In genomic region chr12:132246997-132247717, GRCh38 we compare ENCODE assay signal across 22 cellular contexts.
DNase-seq lines count a peak whose midpoint lies in the region; ATAC-seq and TF ChIP-seq lines count a peak whose summit lies in the region.
"Had no signal": no experiment of that assay in that cellular context is flagged by ENCODE, and none has a peak within 500 bp of the region (broad histone marks: within the 10 kb centered on the region; RNA-seq: fewer than 3 reads in every experiment).

No MANE protein-coding gene starts in this region.

- no peaks in the 10 kb centered on the region for H3K9me3 ChIP-seq in left ventricle myocardium inferior (replicated peaks)
- no peaks in the 10 kb centered on the region for H3K9me3 ChIP-seq in RWPE2 (ENCODE audit: severe bottlenecking)
- H3K9me3 ChIP-seq in neural cell (ENCODE audit: low read length): no peaks in the 10 kb centered on the region
- H3K9me3 ChIP-seq in aorta (ENCODE audit: control insufficient read depth, low read length): no peaks in the 10 kb centered on the region
- H3K9me3 ChIP-seq in hepatocyte (ENCODE audit: low read depth): no peaks in the 10 kb centered on the region
- H3K9me3 ChIP-seq: HAP-1 had no signal

- H3K36me3 ChIP-seq in left ventricle myocardium inferior (no peaks in the 10 kb centered on the region), RWPE2 (ENCODE audit: low read depth) (no peaks in the 10 kb centered on the region), neural cell (ENCODE audit: insufficient read depth, low read length) (no peaks in the 10 kb centered on the region), aorta (ENCODE audit: control insufficient read depth in 1 of 2, insufficient read depth in 2 of 2, low read length in 1 of 2) (no peaks in the 10 kb centered on the region), hepatocyte (replicated peaks; ENCODE audit: insufficient read depth, low read depth) (no peaks in the 10 kb centered on the region)
- H3K36me3 ChIP-seq: HAP-1 had no signal

- no peaks in the 10 kb centered on the region for H3K9me2 ChIP-seq in neural cell (ENCODE audit: insufficient read depth, low read length)
- H3K9me2 ChIP-seq in hepatocyte (replicated peaks; ENCODE audit: insufficient read depth): no peaks in the 10 kb centered on the region

- H3K9ac ChIP-seq in neural cell (ENCODE audit: low read length): peak overlapping the region; percentile 34

- intact Hi-C loops in left cardiac atrium (cut with DNase I) (no loop called here), left ventricle myocardium inferior (cut with micrococcal nuclease) (no loop called here), aorta (cut with DNase I) (no loop called here)

- H4K20me1 ChIP-seq in neural cell (ENCODE audit: insufficient read depth): no peaks in the 10 kb centered on the region
- H4K20me1 ChIP-seq in hepatocyte (ENCODE audit: insufficient read depth, poor library complexity, severe bottlenecking): no peaks in the 10 kb centered on the region

- H2AFZ ChIP-seq in neural cell (ENCODE audit: low read depth, low read length) (no peak overlapping the region), hepatocyte (no peak overlapping the region)

- WGBS in aorta, 2 donors: 84 to 86% methylated on average over 27 of the region's 27 CpGs
- 91% methylated on average over 17 of the region's 27 CpGs for WGBS in hepatocyte (ENCODE audit: low lambda C conversion rate, missing lambda C conversion rate)

- H3K4me1 ChIP-seq in left ventricle myocardium inferior: no peaks in the 10 kb centered on the region
- H3K4me1 ChIP-seq in RWPE2 (ENCODE audit: insufficient read depth, poor library complexity, severe bottlenecking): no peaks in the 10 kb centered on the region
- H3K4me1 ChIP-seq in aorta (ENCODE audit: control insufficient read depth in 1 of 2, insufficient read depth in 2 of 2, low read length in 2 of 2): no peaks in the 10 kb centered on the region
- no peaks in the 10 kb centered on the region for H3K4me1 ChIP-seq in hepatocyte (ENCODE audit: insufficient read depth)
- H3K4me1 ChIP-seq: HAP-1 had no signal

- H3K4me3 ChIP-seq in left ventricle myocardium inferior (no peak overlapping the region), RWPE2 (ENCODE audit: severe bottlenecking) (no peak overlapping the region), neural cell (ENCODE audit: low read length) (no peak overlapping the region), aorta (ENCODE audit: low read length in 2 of 2) (no peak overlapping the region), hepatocyte (no peak overlapping the region)
- H3K4me3 ChIP-seq: HAP-1 had no signal

- no peak for TF ChIP-seq RAD21 in neural cell (conservative IDR thresholded peaks at IDR 0.05)

- H3F3A ChIP-seq in neural cell (ENCODE audit: insufficient read depth, low read length, poor library complexity, severe bottlenecking): peaks cover 8% of the 10 kb centered on the region

- peak; percentile 1 for DNase-seq in left cardiac atrium
- no peak for DNase-seq in left ventricle myocardium inferior
- DNase-seq in RWPE2 (ENCODE audit: low spot score): peak; percentile 35
- DNase-seq in aorta: peak; percentile 6 to 55
- no peak for DNase-seq in hepatocyte (ENCODE audit: low spot score)
- DNase-seq: CD4-positive, alpha-beta memory T cell; COR-L47; DMS53; GOT3; HFFc6; KBM-7; MV-4-11; NCI-H1105; NCI-H146; NCI-H1930; NCI-H2107; NCI-H524; NCI-H774; SHP77 had no signal

- no peak overlapping the region for H3K4me2 ChIP-seq in neural cell (ENCODE audit: low read length)
- no peak overlapping the region for H3K4me2 ChIP-seq in hepatocyte

- ATAC-seq in left cardiac atrium (no peak), RWPE2 (ENCODE audit: low read depth) (no peak), aorta (ENCODE audit: low FRiP score) (peak; percentile 24), GM19395 (IDR thresholded peaks at IDR 0.05; ENCODE audit: unreplicated experiment) (no peak)

- no peak for TF ChIP-seq EP300 in neural cell (conservative IDR thresholded peaks at IDR 0.05; ENCODE audit: poor library complexity, severe bottlenecking)

- TF ChIP-seq CTCF in left ventricle myocardium inferior (IDR thresholded peaks at IDR 0.05; ENCODE audit: borderline replicate concordance): no peak
- no peak for TF ChIP-seq CTCF in RWPE2 (IDR thresholded peaks at IDR 0.05; ENCODE audit: poor library complexity, severe bottlenecking)
- TF ChIP-seq CTCF in neural cell (IDR thresholded peaks at IDR 0.05; ENCODE audit: poor library complexity, severe bottlenecking): no peak
- no peak for TF ChIP-seq CTCF in hepatocyte (IDR thresholded peaks at IDR 0.05; ENCODE audit: poor library complexity)

- peaks cover 24% of the 10 kb centered on the region for H3K27me3 ChIP-seq in left ventricle myocardium inferior (ENCODE audit: low read depth)
- peaks cover 2% of the 10 kb centered on the region for H3K27me3 ChIP-seq in RWPE2 (ENCODE audit: insufficient read depth, poor library complexity, severe bottlenecking)
- H3K27me3 ChIP-seq in neural cell (ENCODE audit: insufficient read depth, low read depth, low read length): no peaks in the 10 kb centered on the region
- no peaks in the 10 kb centered on the region for H3K27me3 ChIP-seq in aorta (ENCODE audit: control insufficient read depth in 1 of 2, insufficient read depth in 2 of 2, low read length in 1 of 2)
- H3K27me3 ChIP-seq in hepatocyte: no peaks in the 10 kb centered on the region

- H3K27ac ChIP-seq in left ventricle myocardium inferior (replicated peaks): no peak overlapping the region
- no peak overlapping the region for H3K27ac ChIP-seq in RWPE2 (ENCODE audit: poor library complexity, severe bottlenecking)
- H3K27ac ChIP-seq in neural cell (ENCODE audit: low read length): peak overlapping the region; percentile 82
- H3K27ac ChIP-seq in aorta (ENCODE audit: low read depth in 1 of 2, low read length in 2 of 2): no peak overlapping the region
- no peak overlapping the region for H3K27ac ChIP-seq in hepatocyte

- H3K79me2 ChIP-seq in neural cell (replicated peaks; ENCODE audit: insufficient read depth, low read length) (no peaks in the 10 kb centered on the region), hepatocyte (no peaks in the 10 kb centered on the region)

TF ChIP-seq in neural cell, 6 proteins besides CTCF, POLR2A, EP300 and RAD21:
- TF ChIP-seq SMC3 (conservative IDR thresholded peaks at IDR 0.05; ENCODE audit: poor library complexity) (no peak), POLR2AphosphoS5 (IDR thresholded peaks at IDR 0.05) (no peak), MXI1 (conservative IDR thresholded peaks at IDR 0.05; ENCODE audit: poor library complexity, severe bottlenecking) (no peak), EZH2 (IDR thresholded peaks at IDR 0.05; ENCODE audit: borderline replicate concordance, insufficient read depth, low read length, poor library complexity, severe bottlenecking) (no peak)

Comparison
In these comparisons a context has a peak if more than half of its experiments do, and no peak if none do; other contexts are left out.
1. DNase-seq: peak in left cardiac atrium (single experiment), RWPE2 (single experiment) and aorta (2 of 2); none in left ventricle myocardium inferior (single experiment) and hepatocyte (single experiment).